Comparison of ENCODE assay signal across 8 cellular contexts in the genomic region with DNA sequence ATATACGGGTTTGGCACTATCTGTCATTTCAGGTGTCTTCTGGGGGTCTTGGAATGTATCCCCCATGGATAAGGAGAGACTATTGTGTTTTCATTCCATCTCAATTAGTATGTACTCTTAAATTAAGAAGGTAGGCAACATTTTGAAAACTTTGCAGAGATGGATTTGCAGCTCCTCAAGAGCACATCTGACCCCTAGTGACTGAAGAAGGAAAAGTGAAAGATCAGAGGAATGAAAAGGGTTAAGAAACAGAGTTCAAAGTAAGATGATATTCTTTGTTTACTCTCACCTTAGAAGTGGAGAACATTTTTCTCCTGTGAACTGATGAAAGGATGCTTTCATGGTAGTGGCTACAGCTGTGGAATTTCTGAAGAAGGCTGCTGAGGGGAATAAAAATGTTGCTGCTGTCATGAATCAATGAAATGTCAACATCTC. TPM values are rescaled to one million over a fixed set of nuclear protein-coding genes. Genes with fewer than 3 reads are reported as not detected.
DNase-seq lines count a peak whose midpoint lies in the region; ATAC-seq and TF ChIP-seq lines count a peak whose summit lies in the region.

No MANE protein-coding gene starts in this region.

- H3K4me3 ChIP-seq in BJ (ENCODE audit: low read depth, low read length) (no peak overlapping the region), vagina (no peak overlapping the region)
- H3K4me3 ChIP-seq in effector memory CD4-positive, alpha-beta T cell (ENCODE audit: insufficient read depth, low read depth, low read length, poor library complexity, severe bottlenecking), result no peak overlapping the region

- in situ Hi-C loops in SK-MEL-5 (cut with HindIII; ENCODE audit: low pct_unique_long_range_greater_than_20kb, low sequenced_read_pairs), result no loop called here

- H3K9me3 ChIP-seq in vagina, result no peaks in the 10 kb centered on the region
- no peaks in the 10 kb centered on the region for H3K9me3 ChIP-seq in effector memory CD4-positive, alpha-beta T cell (ENCODE audit: control insufficient read depth, low read length)

- peak; percentile 59 for TF ChIP-seq CTCF in BJ (IDR thresholded peaks at IDR 0.05; ENCODE audit: insufficient read depth, low read depth, low read length)
- TF ChIP-seq CTCF in GM20000 (IDR thresholded peaks at IDR 0.05; ENCODE audit: extremely low read depth, missing control alignments), result peak; percentile 19
- TF ChIP-seq CTCF in vagina (IDR thresholded peaks at IDR 0.05), result peak in 2 of 3 experiments; percentile 6 to 27

- CTCF ChIA-PET in BJ (lab: Yijun Ruan, JAX), result interaction anchor here (0.7 to 2.2 kb wide), 10 partner anchors 18 to 252 kb away, joined by 3 to 18 read pairs (median 4); no protein-coding TSS in a partner anchor

- H3K36me3 ChIP-seq in BJ (ENCODE audit: control insufficient read depth, insufficient read depth, low read length) (no peaks in the 10 kb centered on the region), vagina (no peaks in the 10 kb centered on the region)
- no peaks in the 10 kb centered on the region for H3K36me3 ChIP-seq in effector memory CD4-positive, alpha-beta T cell (ENCODE audit: control insufficient read depth, insufficient read depth, low read length)

- H3K27ac ChIP-seq in vagina, result peak overlapping the region; percentile 9
- H3K27ac ChIP-seq in effector memory CD4-positive, alpha-beta T cell (ENCODE audit: insufficient read depth, low read length, poor library complexity, severe bottlenecking), result no peak overlapping the region

- peaks cover 6% of the 10 kb centered on the region for H3K4me1 ChIP-seq in vagina
- H3K4me1 ChIP-seq in effector memory CD4-positive, alpha-beta T cell (ENCODE audit: control insufficient read depth, insufficient read depth, low read length, poor library complexity, severe bottlenecking), result peaks cover 3% of the 10 kb centered on the region

- ATAC-seq in GM19467 (IDR thresholded peaks at IDR 0.05; ENCODE audit: unreplicated experiment), result no peak

- H3K27me3 ChIP-seq in BJ (ENCODE audit: control insufficient read depth, insufficient read depth, low read length), result no peaks in the 10 kb centered on the region
- H3K27me3 ChIP-seq in vagina, result no peaks in the 10 kb centered on the region
- no peaks in the 10 kb centered on the region for H3K27me3 ChIP-seq in effector memory CD4-positive, alpha-beta T cell (replicated peaks; ENCODE audit: control insufficient read depth, insufficient read depth, low read length, poor library complexity, severe bottlenecking)

- DNase-seq in BJ (ENCODE audit: low read depth) (no peak), GM20000 (ENCODE audit: low spot score) (peak; percentile 20), SK-MEL-5 (ENCODE audit: low read depth, low spot score) (peak; percentile 52), fibroblast of the conjunctiva (ENCODE audit: low read depth) (peak; percentile 10), vagina (ENCODE audit: extremely low spot score in 2 of 2) (no peak), NCI-H345 (lab: John Stamatoyannopoulos, UW) (no peak)
- no peak for DNase-seq in effector memory CD4-positive, alpha-beta T cell

- no peak for TF ChIP-seq POLR2A in vagina (IDR thresholded peaks at IDR 0.05)

- POLR2A ChIA-PET in BJ (lab: Charles Lee), result no interaction called here

- intact Hi-C loops in vagina (cut with DNase I), result no loop called here

RNA-seq across cellular contexts. Expression of gene SH3BGRL2, which starts 41.5 kb away (rescaled TPM):
- polyA plus RNA-seq in BJ (2011; rRNA removed), result 0.37 and 0.66 TPM in 2 replicates
- 0.19 and 0.31 TPM in 2 replicates for polyA minus RNA-seq in BJ (2011; rRNA and poly(A)+ RNA removed)
- 0.98 and 1.0 TPM in 2 replicates for total RNA-seq in SK-MEL-5 (2014; rRNA removed; shearing (Covaris generic))
- 1.1 and 1.5 TPM in 2 replicates for polyA plus RNA-seq in SK-MEL-5 (2015; cell fraction: cytosol; rRNA removed)
- polyA plus RNA-seq in SK-MEL-5 (2015; cell fraction: nucleus; rRNA removed), result 0.09 and 0.44 TPM in 2 replicates
- 38.3 TPM for total RNA-seq in vagina

Comparison
In these comparisons a context has a peak if more than half of its experiments do, and no peak if none do; other contexts are left out.
1. DNase-seq: peak in GM20000 (single experiment), SK-MEL-5 (single experiment) and fibroblast of the conjunctiva (single experiment); none in BJ (single experiment), vagina (0 of 2), NCI-H345 (single experiment) and effector memory CD4-positive, alpha-beta T cell (0 of 3).
2. RNA of gene SH3BGRL2, which starts 41.5 kb away (total RNA-seq): 38.3 TPM in vagina (single experiment); 0.98 to 1.0 TPM in SK-MEL-5; every median in the first group is over 10 times any median in the second.
3. Peak in every context shown above with its lines, with median percentiles within 50 percentile points of each other: CTCF ChIP-seq.